9 cellular contexts compared by ENCODE assay signal in the genomic region with DNA sequence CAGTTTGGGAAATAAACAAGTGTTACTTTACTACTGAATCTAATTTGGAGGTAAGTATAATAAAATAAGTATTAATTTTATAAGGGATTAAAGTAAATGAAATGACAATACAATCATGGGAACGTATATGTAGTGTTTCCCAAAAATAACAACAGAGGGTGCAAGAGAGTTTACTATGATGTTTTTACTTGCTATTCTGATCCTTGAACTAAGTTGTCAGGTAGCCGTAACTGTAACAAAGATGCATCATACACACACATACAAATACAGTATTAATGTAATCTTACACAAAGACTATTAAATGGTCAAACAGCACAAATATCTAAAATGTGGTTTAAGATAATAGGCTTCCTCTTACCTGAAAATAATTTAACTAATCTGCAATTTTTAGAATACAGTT.
DNase-seq lines count a peak whose midpoint lies in the region; ATAC-seq and TF ChIP-seq lines count a peak whose summit lies in the region.
"Had no signal": no experiment of that assay in that cellular context is flagged by ENCODE, and none has a peak within 500 bp of the region (broad histone marks: within the 10 kb centered on the region; RNA-seq: fewer than 3 reads in every experiment).

No MANE protein-coding gene starts in this region.

- no peak overlapping the region for H3K27ac Mint-ChIP-seq in T-cell
- H3K27ac Mint-ChIP-seq: immature natural killer cell had no signal

- no peaks in the 10 kb centered on the region for H3K9me3 Mint-ChIP-seq in T-cell
- H3K9me3 Mint-ChIP-seq: immature natural killer cell had no signal

- no peak overlapping the region for H3K9ac ChIP-seq in PC-3 (ENCODE audit: low read length)

- CTCF ChIA-PET in PC-3 (lab: Charles Lee) (no interaction called here), T-cell (lab: Charles Lee) (interaction anchor here in 1 of 2 donors (2.4 kb wide), 1 partner anchor 410 kb away, joined by 9 read pairs; no protein-coding TSS in a partner anchor)

- H3F3A ChIP-seq in PC-3 (ENCODE audit: low read length, unreplicated experiment) = no peaks in the 10 kb centered on the region

- peak; percentile 54 for ATAC-seq in HG02759 (IDR thresholded peaks at IDR 0.05; ENCODE audit: unreplicated experiment)
- peak; percentile 81 for ATAC-seq in PC-3
- ATAC-seq in T-cell (replicated peaks in 1 of 4) = no peak
- ATAC-seq in HG02642 (IDR thresholded peaks at IDR 0.05; ENCODE audit: poor library complexity, unreplicated experiment) = no peak

- no peak overlapping the region for H3K4me3 Mint-ChIP-seq in T-cell
- H3K4me3 Mint-ChIP-seq: immature natural killer cell had no signal

- no peak overlapping the region for H2AFZ ChIP-seq in PC-3 (ENCODE audit: low read length)

- no peaks in the 10 kb centered on the region for H3K9me2 ChIP-seq in PC-3 (replicated peaks; ENCODE audit: low read length)

- no peaks in the 10 kb centered on the region for H3K27me3 ChIP-seq in PC-3 (ENCODE audit: low read length)

- H3K9me3 ChIP-seq in PC-3 (ENCODE audit: low read length) = no peaks in the 10 kb centered on the region

- BruUV-seq in PC-3 (replicated peaks; lab: Mats Ljungman, UMichigan) = no TSS peak

- peaks cover 12% of the 10 kb centered on the region for H3K4me1 ChIP-seq in PC-3 (ENCODE audit: insufficient read depth, low read length)

- no peaks in the 10 kb centered on the region for H4K20me1 ChIP-seq in PC-3 (ENCODE audit: low read length)

- H3K27me3 Mint-ChIP-seq in T-cell = no peaks in the 10 kb centered on the region

- DNase-seq in D341Med (ENCODE audit: low spot score) (peak; percentile 30), PC-3 (peak; percentile 68), epithelial cell of proximal tubule (ENCODE audit: low read depth) (no peak), pons (ENCODE audit: low spot score) (peak; percentile 76), T-cell (no peak)
- no peak for DNase-seq in stimulated activated CD4-positive, alpha-beta T cell treated with anti-CD3 and anti-CD28 coated beads, Interleukin-4, amount 100 ng/mL, for 4 hours

- H3K79me2 ChIP-seq in PC-3 (ENCODE audit: low read length) = no peaks in the 10 kb centered on the region

- no peaks in the 10 kb centered on the region for H3K36me3 ChIP-seq in PC-3 (ENCODE audit: low read depth, low read length)

- no peak overlapping the region for H3K27ac ChIP-seq in PC-3 (ENCODE audit: low read length)

- no peak overlapping the region for H3K4me2 ChIP-seq in PC-3 (ENCODE audit: low read length)

- POLR2A ChIA-PET in PC-3 (lab: Charles Lee; ENCODE audit: unreplicated experiment) = no interaction called here
- POLR2A ChIA-PET in T-cell (lab: Charles Lee) = no interaction called here

- TF ChIP-seq CTCF in PC-3 (conservative IDR thresholded peaks at IDR 0.05; ENCODE audit: low read depth, low read length) = peak; percentile 62
- TF ChIP-seq CTCF in epithelial cell of proximal tubule (conservative IDR thresholded peaks at IDR 0.05; ENCODE audit: low read depth, low read length) = peak; percentile 54

- no peaks in the 10 kb centered on the region for H3K4me1 Mint-ChIP-seq in T-cell
- H3K4me1 Mint-ChIP-seq: immature natural killer cell had no signal

- H3K4me3 ChIP-seq in PC-3 (ENCODE audit: low read length) (no peak overlapping the region), epithelial cell of proximal tubule (ENCODE audit: low read depth, low read length) (no peak overlapping the region)

- intact Hi-C loops in PC-3 (cut with micrococcal nuclease) = loop anchor here (1.0 to 5.0 kb wide), 4 partner anchors 214 to 1556 kb away; no protein-coding TSS in a partner anchor

- H3K36me3 Mint-ChIP-seq in T-cell = peaks cover 24% of the 10 kb centered on the region

Comparison
In these comparisons a context has a peak if more than half of its experiments do, and no peak if none do; other contexts are left out.
1. DNase-seq: peak in D341Med (single experiment), PC-3 (single experiment) and pons (single experiment); none in epithelial cell of proximal tubule (single experiment), T-cell (0 of 34) and stimulated activated CD4-positive, alpha-beta T cell treated with anti-CD3 and anti-CD28 coated beads, Interleukin-4, amount 100 ng/mL, for 4 hours (0 of 2).
2. ATAC-seq: peak in HG02759 (single experiment) and PC-3 (single experiment); none in T-cell (0 of 4) and HG02642 (single experiment).